Comparison of ENCODE assay signal across 13 cellular contexts in genomic region chr5:144484124-144484897, GRCh38.
DNase-seq lines count a peak whose midpoint lies in the region; ATAC-seq, FAIRE-seq and TF ChIP-seq lines count a peak whose summit lies in the region.
"Had no signal": no experiment of that assay in that cellular context is flagged by ENCODE, and none has a peak within 500 bp of the region (broad histone marks: within the 10 kb centered on the region; RNA-seq: fewer than 3 reads in every experiment).

No MANE protein-coding gene starts in this region.

- CTCF ChIA-PET in A549 (lab: Yijun Ruan, JAX) = no interaction called here
- CTCF ChIA-PET in activated CD8-positive, alpha-beta T cell treated with anti-CD3 and anti-CD28 coated beads for 36 hours (lab: Charles Lee) = no interaction called here

- no peaks in the 10 kb centered on the region for H3K36me3 Mint-ChIP-seq in HFFc6 (ENCODE audit: low read depth)
- H3K36me3 Mint-ChIP-seq in activated CD8-positive, alpha-beta T cell treated with anti-CD3 and anti-CD28 coated beads for 36 hours (ENCODE audit: low read depth) = no peaks in the 10 kb centered on the region

- H3K4me1 ChIP-seq in A549 (no peaks in the 10 kb centered on the region), testis (no peaks in the 10 kb centered on the region)

- intact Hi-C loops in testis (cut with DNase I; ENCODE audit: low total_unique reads) = no loop called here
- intact Hi-C loops in activated CD8-positive, alpha-beta T cell treated with anti-CD3 and anti-CD28 coated beads for 36 hours (cut with micrococcal nuclease) = no loop called here

- peak overlapping the region; percentile 66 for H3K4me3 Mint-ChIP-seq in HFFc6
- H3K4me3 Mint-ChIP-seq in activated CD8-positive, alpha-beta T cell treated with anti-CD3 and anti-CD28 coated beads for 36 hours = no peak overlapping the region
- H3K4me3 Mint-ChIP-seq: central memory CD8-positive, alpha-beta T cell had no signal

- H3K9me3 ChIP-seq in A549 (no peaks in the 10 kb centered on the region), testis (no peaks in the 10 kb centered on the region)

- H3K27me3 Mint-ChIP-seq in HFFc6 (ENCODE audit: insufficient read depth) = no peaks in the 10 kb centered on the region
- H3K27me3 Mint-ChIP-seq in activated CD8-positive, alpha-beta T cell treated with anti-CD3 and anti-CD28 coated beads for 36 hours = no peaks in the 10 kb centered on the region
- H3K27me3 Mint-ChIP-seq: central memory CD8-positive, alpha-beta T cell had no signal

- TF ChIP-seq CTCF in A549 (IDR thresholded peaks at IDR 0.05) (no peak), HFFc6 (IDR thresholded peaks at IDR 0.05) (no peak), testis (IDR thresholded peaks at IDR 0.05) (no peak)
- no peak for TF ChIP-seq CTCF in activated CD8-positive, alpha-beta T cell treated with anti-CD3 and anti-CD28 coated beads for 36 hours (IDR thresholded peaks at IDR 0.05)

- H3K27ac Mint-ChIP-seq in HFFc6 = peak overlapping the region; percentile 76
- H3K27ac Mint-ChIP-seq in activated CD8-positive, alpha-beta T cell treated with anti-CD3 and anti-CD28 coated beads for 36 hours = no peak overlapping the region

- no peaks in the 10 kb centered on the region for H3K36me3 ChIP-seq in testis (ENCODE audit: low read depth, missing control alignments)

- POLR2A ChIA-PET in A549 (lab: Yijun Ruan, JAX) = no interaction called here
- POLR2A ChIA-PET in activated CD8-positive, alpha-beta T cell treated with anti-CD3 and anti-CD28 coated beads for 36 hours (lab: Charles Lee) = no interaction called here

- WGBS in A549 (ENCODE audit: missing lambda C conversion rate) = 36% methylated on average over 9 of the region's 9 CpGs
- 78 to 81% methylated on average over 9 of the region's 9 CpGs for WGBS in testis, 2 donors

- TF ChIP-seq POLR2A in A549 (IDR thresholded peaks at IDR 0.05; ENCODE audit: low read length) = no peak
- no peak for TF ChIP-seq POLR2A in testis (IDR thresholded peaks at IDR 0.05)

- H3K4me3 ChIP-seq in A549 (no peak overlapping the region), testis (no peak overlapping the region)
- H3K4me3 ChIP-seq: K562 had no signal

- H3K4me1 Mint-ChIP-seq in HFFc6 (ENCODE audit: low read depth) = peaks cover 95% of the 10 kb centered on the region
- H3K4me1 Mint-ChIP-seq in activated CD8-positive, alpha-beta T cell treated with anti-CD3 and anti-CD28 coated beads for 36 hours (ENCODE audit: low read depth) = no peaks in the 10 kb centered on the region
- H3K4me1 Mint-ChIP-seq: central memory CD8-positive, alpha-beta T cell had no signal

- DNase-seq in A549 (ENCODE audit: low read depth in 1 of 2, low spot score in 1 of 2) (no peak), HFFc6 (peak; percentile 90), amniotic stem cell (lab: John Stamatoyannopoulos, UW) (peak; percentile 28), hepatic stellate cell (ENCODE audit: low spot score) (peak; percentile 24), testis (no peak), left lobe of liver (ENCODE audit: low spot score) (no peak)
- DNase-seq in activated CD8-positive, alpha-beta T cell treated with anti-CD3 and anti-CD28 coated beads for 36 hours = no peak
- DNase-seq: DMS79 treated with DMSO at 0.1 percent for 48 hours, NCI-H2029 had no signal

- no peak for TF ChIP-seq RAD21 in A549 (conservative IDR thresholded peaks at IDR 0.05 in 1 of 2, IDR thresholded peaks at IDR 0.05 in 1 of 2)

- no peaks in the 10 kb centered on the region for H3K9me3 Mint-ChIP-seq in HFFc6
- H3K9me3 Mint-ChIP-seq in activated CD8-positive, alpha-beta T cell treated with anti-CD3 and anti-CD28 coated beads for 36 hours = peaks cover 3% of the 10 kb centered on the region
- H3K9me3 Mint-ChIP-seq: central memory CD8-positive, alpha-beta T cell had no signal

- H3K4me2 ChIP-seq in A549 = no peak overlapping the region

- no peak for TF ChIP-seq EP300 in A549 (IDR thresholded peaks at IDR 0.05)

- H3K27me3 ChIP-seq in testis = no peaks in the 10 kb centered on the region

- ATAC-seq in A549 (0 out of 6 replicates have a peak, but pooled peaks of 1 of the 2 experiments have one; percentile 47), HG03175 (IDR thresholded peaks at IDR 0.05; ENCODE audit: unreplicated experiment) (no peak), left lobe of liver (no peak)
- no peak for ATAC-seq in activated CD8-positive, alpha-beta T cell treated with anti-CD3 and anti-CD28 coated beads for 36 hours
- ATAC-seq: K562 had no signal

- no peak for FAIRE-seq in A549 (lab: Jason Lieb, UNC)
- FAIRE-seq: K562, keratinocyte had no signal

- H3K27ac ChIP-seq in A549 (no peak overlapping the region), testis (no peak overlapping the region)

TF ChIP-seq in A549, 52 proteins besides CTCF, POLR2A, EP300 and RAD21:
- TF ChIP-seq FOSL2 (IDR thresholded peaks at IDR 0.05) = no peak
- TF ChIP-seq FOSL2 (CRISPR knock-in tag; IDR thresholded peaks at IDR 0.05) = peak; percentile 29; the same call in 1 of the 2 replicates
- no peak for TF ChIP-seq MAFK (IDR thresholded peaks at IDR 0.05; ENCODE audit: partially characterized antibody)

Comparison
In these comparisons a context has a peak if more than half of its experiments do, and no peak if none do; other contexts are left out.
1. DNase-seq: peak in HFFc6 (single experiment), amniotic stem cell (single experiment) and hepatic stellate cell (single experiment); none in A549 (0 of 2), testis (single experiment), activated CD8-positive, alpha-beta T cell treated with anti-CD3 and anti-CD28 coated beads for 36 hours (single experiment) and left lobe of liver (single experiment).